In the genomic region with DNA sequence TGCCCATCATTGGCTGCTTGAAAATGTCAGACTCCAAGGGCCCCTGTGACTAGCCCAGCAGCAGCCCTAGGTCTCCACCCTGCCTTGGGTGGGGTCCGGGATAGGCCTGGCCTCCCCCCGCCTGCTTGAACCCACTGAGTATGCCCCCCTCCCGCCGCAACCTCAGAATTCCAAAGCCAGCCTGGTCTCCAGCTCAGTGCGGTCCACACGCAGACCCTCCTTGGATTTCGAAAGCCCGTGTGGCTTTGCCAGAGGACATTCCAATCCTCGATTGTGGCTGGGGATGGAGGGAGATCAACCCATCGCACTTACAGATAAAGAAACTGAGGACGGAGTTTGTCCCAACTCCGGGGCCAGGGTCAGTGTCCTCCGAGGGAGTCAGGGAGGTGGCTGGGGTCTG, we compare ENCODE assay signal across 13 cellular contexts. TPM values are rescaled to one million over a fixed set of nuclear protein-coding genes. Genes with fewer than 3 reads are reported as not detected.
DNase-seq lines count a peak whose midpoint lies in the region; ATAC-seq and TF ChIP-seq lines count a peak whose summit lies in the region.
"Had no signal": no experiment of that assay in that cellular context is flagged by ENCODE, and none has a peak within 500 bp of the region (broad histone marks: within the 10 kb centered on the region; RNA-seq: fewer than 3 reads in every experiment).

No MANE protein-coding gene starts in this region.

- H3K27me3 ChIP-seq in osteoblast (ENCODE audit: insufficient read depth, low read length), result peaks cover 16% of the 10 kb centered on the region
- H3K27me3 ChIP-seq: BE2C had no signal

- no peaks in the 10 kb centered on the region for H4K20me1 ChIP-seq in osteoblast (ENCODE audit: insufficient read depth, low read length)

- ATAC-seq in GM19328 (IDR thresholded peaks at IDR 0.05; ENCODE audit: unreplicated experiment) (no peak), HG03175 (IDR thresholded peaks at IDR 0.05; ENCODE audit: unreplicated experiment) (no peak)

- no peak overlapping the region for H2AFZ ChIP-seq in osteoblast (ENCODE audit: low read length)
- H2AFZ ChIP-seq: PC-9 had no signal

- H3K79me2 ChIP-seq in osteoblast (ENCODE audit: insufficient read depth, low read length), result no peaks in the 10 kb centered on the region

- H3K27ac ChIP-seq in osteoblast (ENCODE audit: low read depth, low read length), result no peak overlapping the region
- H3K27ac ChIP-seq: PC-9 had no signal

- no peaks in the 10 kb centered on the region for H3K36me3 ChIP-seq in osteoblast (ENCODE audit: insufficient read depth, low read length)
- H3K36me3 ChIP-seq: BE2C had no signal

- TF ChIP-seq CTCF in AG10803 (conservative IDR thresholded peaks at IDR 0.05; ENCODE audit: low read length) (no peak), osteoblast (IDR thresholded peaks at IDR 0.05; ENCODE audit: extremely low read depth, low read depth, low read length) (no peak)

- DNase-seq in AG10803 (ENCODE audit: low read depth) (peak; percentile 43), fibroblast of peridontal ligament (ENCODE audit: extremely low read depth) (peak; percentile 46), osteoblast (ENCODE audit: insufficient read length, low spot score, missing footprints) (no peak), NCI-H1694 (lab: John Stamatoyannopoulos, UW) (no peak), SW480 (ENCODE audit: low spot score) (no peak)
- DNase-seq: GF-D8, NCI-H1092, PC-9 had no signal

- TF ChIP-seq EP300 in Ishikawa (IDR thresholded peaks at IDR 0.05; ENCODE audit: borderline replicate concordance), result no peak

- H3K9me3 ChIP-seq in osteoblast (ENCODE audit: low read depth, low read length), result no peaks in the 10 kb centered on the region
- H3K9me3 ChIP-seq: A549, BE2C had no signal

- TF ChIP-seq RAD21 in Ishikawa (IDR thresholded peaks at IDR 0.05; ENCODE audit: low read depth), result no peak

- peaks cover 5% of the 10 kb centered on the region for H3K4me1 ChIP-seq in osteoblast (ENCODE audit: insufficient read depth, low read length)
- H3K4me1 ChIP-seq: BE2C had no signal

- peak overlapping the region; percentile 51 for H3K4me2 ChIP-seq in osteoblast (ENCODE audit: insufficient read depth, low read length)
- H3K4me2 ChIP-seq: A549, PC-9 had no signal

- H3K4me3 ChIP-seq in AG10803 (ENCODE audit: low read length) (no peak overlapping the region), osteoblast (ENCODE audit: insufficient read depth, low read length) (no peak overlapping the region)
- H3K4me3 ChIP-seq: A549, PC-9 had no signal

TF ChIP-seq in Ishikawa, 13 proteins besides CTCF, POLR2A, EP300 and RAD21:
- TF ChIP-seq, protein P1, sequence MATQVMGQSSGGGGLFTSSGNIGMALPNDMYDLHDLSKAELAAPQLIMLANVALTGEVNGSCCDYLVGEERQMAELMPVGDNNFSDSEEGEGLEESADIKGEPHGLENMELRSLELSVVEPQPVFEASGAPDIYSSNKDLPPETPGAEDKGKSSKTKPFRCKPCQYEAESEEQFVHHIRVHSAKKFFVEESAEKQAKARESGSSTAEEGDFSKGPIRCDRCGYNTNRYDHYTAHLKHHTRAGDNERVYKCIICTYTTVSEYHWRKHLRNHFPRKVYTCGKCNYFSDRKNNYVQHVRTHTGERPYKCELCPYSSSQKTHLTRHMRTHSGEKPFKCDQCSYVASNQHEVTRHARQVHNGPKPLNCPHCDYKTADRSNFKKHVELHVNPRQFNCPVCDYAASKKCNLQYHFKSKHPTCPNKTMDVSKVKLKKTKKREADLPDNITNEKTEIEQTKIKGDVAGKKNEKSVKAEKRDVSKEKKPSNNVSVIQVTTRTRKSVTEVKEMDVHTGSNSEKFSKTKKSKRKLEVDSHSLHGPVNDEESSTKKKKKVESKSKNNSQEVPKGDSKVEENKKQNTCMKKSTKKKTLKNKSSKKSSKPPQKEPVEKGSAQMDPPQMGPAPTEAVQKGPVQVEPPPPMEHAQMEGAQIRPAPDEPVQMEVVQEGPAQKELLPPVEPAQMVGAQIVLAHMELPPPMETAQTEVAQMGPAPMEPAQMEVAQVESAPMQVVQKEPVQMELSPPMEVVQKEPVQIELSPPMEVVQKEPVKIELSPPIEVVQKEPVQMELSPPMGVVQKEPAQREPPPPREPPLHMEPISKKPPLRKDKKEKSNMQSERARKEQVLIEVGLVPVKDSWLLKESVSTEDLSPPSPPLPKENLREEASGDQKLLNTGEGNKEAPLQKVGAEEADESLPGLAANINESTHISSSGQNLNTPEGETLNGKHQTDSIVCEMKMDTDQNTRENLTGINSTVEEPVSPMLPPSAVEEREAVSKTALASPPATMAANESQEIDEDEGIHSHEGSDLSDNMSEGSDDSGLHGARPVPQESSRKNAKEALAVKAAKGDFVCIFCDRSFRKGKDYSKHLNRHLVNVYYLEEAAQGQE (IDR thresholded peaks at IDR 0.05; ENCODE audit: low read depth), result no peak
- TF ChIP-seq ZBTB7A (IDR thresholded peaks at IDR 0.05; ENCODE audit: low read depth) (0 out of 2 replicates have a peak, but pooled peaks have one; percentile 41), TAF1 (IDR thresholded peaks at IDR 0.05; ENCODE audit: low read depth) (no peak), YY1 (IDR thresholded peaks at IDR 0.05; ENCODE audit: low read depth) (no peak), EGR1 (IDR thresholded peaks at IDR 0.05) (no peak)

RNA-seq across cellular contexts. Expression of gene DPEP1, which starts 6.4 kb away (rescaled TPM):
- 0.29 and 0.36 TPM in 2 replicates for total RNA-seq in osteoblast
- total RNA-seq: PC-9 had no signal

RNA-seq across cellular contexts. Expression of gene CHMP1A, which starts 37.6 kb away (rescaled TPM):
- 101 and 110 TPM in 2 replicates for total RNA-seq in osteoblast

RNA-seq across cellular contexts. Expression of gene SPATA33, which starts 37.8 kb away (rescaled TPM):
- 3.2 and 3.3 TPM in 2 replicates for total RNA-seq in osteoblast

RNA-seq across cellular contexts. Expression of gene CPNE7, which starts 44.3 kb away (rescaled TPM):
- 7.2 and 21.8 TPM in 2 replicates for total RNA-seq in osteoblast

RNA-seq across cellular contexts. Expression of gene RPL13, which starts 59.4 kb away (rescaled TPM):
- 2,112 and 2,440 TPM in 2 replicates for total RNA-seq in osteoblast

Comparison
In these comparisons a context has a peak if more than half of its experiments do, and no peak if none do; other contexts are left out.
1. DNase-seq: peak in AG10803 (single experiment) and fibroblast of peridontal ligament (single experiment); none in osteoblast (single experiment), NCI-H1694 (single experiment) and SW480 (single experiment).